ENCODE assay signal across 1 cellular context in the genomic region with DNA sequence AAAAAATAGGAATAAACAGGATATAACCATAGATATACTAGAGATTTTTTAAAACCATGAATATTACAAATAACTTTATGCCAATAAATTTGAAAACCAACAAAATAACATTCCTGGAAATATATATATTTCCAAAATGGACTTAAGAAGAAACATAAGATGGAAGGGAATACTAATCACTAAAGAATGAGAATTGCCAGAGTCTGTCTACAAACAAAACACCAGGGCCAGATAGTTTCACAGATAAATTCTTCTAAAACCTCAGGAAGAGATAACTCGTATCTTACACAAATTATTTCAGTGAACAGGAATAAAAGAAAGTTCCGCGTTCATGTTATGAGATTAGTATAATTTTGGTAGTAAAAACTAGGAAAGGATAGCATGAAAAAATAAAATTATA.
TF ChIP-seq lines count a peak whose summit lies in the region.

No MANE protein-coding gene starts in this region.

TF ChIP-seq in IMR-90, 13 proteins besides CTCF, POLR2A, EP300 and RAD21 (continued from another document):
- TF ChIP-seq MXI1 (IDR thresholded peaks at IDR 0.05; ENCODE audit: borderline replicate concordance, low read depth, low read length) (no peak), BHLHE40 (IDR thresholded peaks at IDR 0.05; ENCODE audit: low read depth, low read length) (no peak)
